1 cellular context compared by ENCODE assay signal in genomic region chr7:152504367-152504766, GRCh38.
TF ChIP-seq lines count a peak whose summit lies in the region.

No MANE protein-coding gene starts in this region.

TF ChIP-seq in HepG2, 621 proteins besides CTCF, POLR2A, EP300 and RAD21 (continued from another document):
- TF ChIP-seq ZFP91 (CRISPR knock-in tag; IDR thresholded peaks at IDR 0.05; ENCODE audit: borderline replicate concordance) (no peak), ZSCAN20 (CRISPR knock-in tag; IDR thresholded peaks at IDR 0.05; ENCODE audit: borderline replicate concordance) (no peak), ZNF382 (CRISPR knock-in tag; IDR thresholded peaks at IDR 0.05; ENCODE audit: borderline replicate concordance) (no peak), SNAPC2 (CRISPR knock-in tag; IDR thresholded peaks at IDR 0.05) (no peak), ZBTB39 (CRISPR knock-in tag; IDR thresholded peaks at IDR 0.05) (no peak), ZNF124 (CRISPR knock-in tag; IDR thresholded peaks at IDR 0.05) (no peak), ZNF383 (CRISPR knock-in tag; IDR thresholded peaks at IDR 0.05; ENCODE audit: borderline replicate concordance) (no peak), GFI1 (CRISPR knock-in tag; IDR thresholded peaks at IDR 0.05; ENCODE audit: borderline replicate concordance) (no peak), TEAD3 (CRISPR knock-in tag; optimal IDR thresholded peaks at IDR 0.05; ENCODE audit: borderline replicate concordance) (no peak), ZFAT (CRISPR knock-in tag; conservative IDR thresholded peaks at IDR 0.05) (no peak), ZNF331 (CRISPR knock-in tag; IDR thresholded peaks at IDR 0.05) (no peak), ZNF879 (CRISPR knock-in tag; IDR thresholded peaks at IDR 0.05) (no peak), ZNF317 (CRISPR knock-in tag; IDR thresholded peaks at IDR 0.05) (no peak), FOXK2 (IDR thresholded peaks at IDR 0.05) (no peak), SAFB2 (CRISPR knock-in tag; IDR thresholded peaks at IDR 0.05; ENCODE audit: borderline replicate concordance, low read depth) (no peak), ZNF761 (CRISPR knock-in tag; conservative IDR thresholded peaks at IDR 0.05) (no peak)
